8 cellular contexts compared by ENCODE assay signal in the genomic region with DNA sequence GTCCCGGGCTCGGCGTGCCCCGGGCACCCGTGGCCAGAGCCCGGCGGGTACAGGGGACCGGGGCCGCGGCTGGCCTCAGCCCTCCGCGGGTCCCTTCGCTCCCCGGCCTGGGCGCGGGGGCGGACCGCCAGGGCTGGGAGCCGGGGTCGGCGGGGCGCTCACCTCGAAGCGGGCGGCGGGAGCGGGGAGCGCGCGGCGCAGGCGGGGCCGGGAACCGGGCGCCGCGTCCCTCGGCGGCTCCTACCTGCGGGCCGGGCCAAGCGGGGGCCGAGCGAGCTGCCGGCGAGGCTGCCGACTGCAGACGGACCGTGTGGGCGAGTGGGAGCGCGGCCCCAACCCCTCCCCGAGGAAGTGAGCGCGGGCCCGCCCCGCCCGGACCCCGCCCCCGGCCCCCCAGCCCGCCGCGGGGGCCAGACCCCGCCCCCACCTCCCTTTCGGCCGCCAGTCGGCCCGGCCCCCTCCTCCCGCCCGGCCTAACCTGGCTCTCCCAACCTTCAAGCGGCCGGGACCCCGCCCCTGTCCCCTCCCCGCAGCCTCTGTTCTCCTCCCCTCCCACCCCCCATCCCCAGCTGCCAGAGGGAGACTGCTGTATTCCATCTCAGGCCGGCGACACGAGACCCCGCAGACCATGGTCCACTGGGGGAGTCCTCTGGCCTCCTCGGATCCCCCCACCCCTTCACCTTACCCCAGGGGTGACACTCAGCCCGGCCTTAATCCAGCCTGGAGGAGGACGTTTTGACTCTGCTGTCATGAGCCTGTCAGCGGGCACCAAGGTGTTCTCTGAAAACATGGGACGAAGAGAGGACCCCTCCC. TPM values are rescaled to one million over a fixed set of nuclear protein-coding genes. Genes with fewer than 3 reads are reported as not detected.
DNase-seq lines count a peak whose midpoint lies in the region; ATAC-seq and TF ChIP-seq lines count a peak whose summit lies in the region.

A gene with protein sequence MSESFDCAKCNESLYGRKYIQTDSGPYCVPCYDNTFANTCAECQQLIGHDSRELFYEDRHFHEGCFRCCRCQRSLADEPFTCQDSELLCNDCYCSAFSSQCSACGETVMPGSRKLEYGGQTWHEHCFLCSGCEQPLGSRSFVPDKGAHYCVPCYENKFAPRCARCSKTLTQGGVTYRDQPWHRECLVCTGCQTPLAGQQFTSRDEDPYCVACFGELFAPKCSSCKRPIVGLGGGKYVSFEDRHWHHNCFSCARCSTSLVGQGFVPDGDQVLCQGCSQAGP (minus strand): TSS at position 320 of the 813 bp plus-strand sequence. CDS start 6,102 bp downstream, outside the sequence.

- peak within 1 kb of the TSS; percentile 94 for H3K4me2 ChIP-seq in PC-9
- H3K4me2 ChIP-seq in trophoblast cell (ENCODE audit: low read length) = peak within 1 kb of the TSS; percentile 80

- in situ Hi-C loops in HAP-1 (cut with MboI; ENCODE audit: low sequenced_read_pairs) = no loop called here

- H3K9me3 Mint-ChIP-seq in activated naive CD8-positive, alpha-beta T cell (ENCODE audit: low read depth) = no peaks in the 10 kb centered on the region

- H3K4me3 Mint-ChIP-seq in activated naive CD8-positive, alpha-beta T cell = peak within 1 kb of the TSS; percentile 93

- H3K4me1 ChIP-seq in HAP-1 (peaks cover 6% of the 10 kb centered on the region; the same call in 1 of the 2 replicates), PC-9 (replicated peaks; ENCODE audit: insufficient read depth) (peaks cover 24% of the 10 kb centered on the region), cardiac muscle cell (ENCODE audit: low read depth) (peaks cover 39% of the 10 kb centered on the region), trophoblast cell (ENCODE audit: control insufficient read depth in 1 of 2, insufficient read depth in 2 of 2, low read length in 2 of 2) (peaks cover 28 to 33% of the 10 kb centered on the region in 2 experiments)

- H3K9me3 ChIP-seq in HAP-1 = no peaks in the 10 kb centered on the region
- H3K9me3 ChIP-seq in PC-9 (ENCODE audit: insufficient read depth, low read depth) = no peaks in the 10 kb centered on the region
- H3K9me3 ChIP-seq in cardiac muscle cell (ENCODE audit: low read depth) = no peaks in the 10 kb centered on the region
- no peaks in the 10 kb centered on the region for H3K9me3 ChIP-seq in trophoblast cell (ENCODE audit: insufficient read depth, low read depth, low read length)

- peak within 1 kb of the TSS; percentile 99 for H3K4ac ChIP-seq in trophoblast cell (ENCODE audit: low read depth, low read length)

- H4K20me1 ChIP-seq in PC-9 (ENCODE audit: insufficient read depth) = no peaks in the 10 kb centered on the region

- intact Hi-C loops in PC-9 (cut with micrococcal nuclease; ENCODE audit: unreplicated experiment) = no loop called here

- no peaks in the 10 kb centered on the region for H3K27me3 Mint-ChIP-seq in activated naive CD8-positive, alpha-beta T cell

- H3K79me2 ChIP-seq in PC-9 (ENCODE audit: low read depth) (peaks cover 19% of the 10 kb centered on the region), trophoblast cell (ENCODE audit: control insufficient read depth, insufficient read depth, low read length, poor library complexity) (peaks cover 29% of the 10 kb centered on the region)

- peak within 1 kb of the TSS; percentile 82 for H4K12ac ChIP-seq in trophoblast cell (ENCODE audit: low read depth, low read length)

- no peaks in the 10 kb centered on the region for H3K36me3 ChIP-seq in HAP-1 (replicated peaks)
- H3K36me3 ChIP-seq in PC-9 (ENCODE audit: low read depth) = no peaks in the 10 kb centered on the region
- H3K36me3 ChIP-seq in cardiac muscle cell = no peaks in the 10 kb centered on the region
- no peaks in the 10 kb centered on the region for H3K36me3 ChIP-seq in trophoblast cell (ENCODE audit: control insufficient read depth in 1 of 2, insufficient read depth in 2 of 2, low read length in 2 of 2)

- BruUV-seq in PC-9 (replicated peaks; lab: Mats Ljungman, UMichigan) = no TSS peak

- H3K4me3 ChIP-seq in HAP-1 (peak within 1 kb of the TSS; percentile 52), PC-9 (peak within 1 kb of the TSS; percentile 68), cardiac muscle cell (peak within 1 kb of the TSS; percentile 88), trophoblast cell (ENCODE audit: low read depth, low read length) (peak within 1 kb of the TSS; percentile 89)

- H3K36me3 Mint-ChIP-seq in activated naive CD8-positive, alpha-beta T cell = peaks cover 2% of the 10 kb centered on the region

- H3K27ac ChIP-seq in C4-2B (peak within 1 kb of the TSS; percentile 32), PC-9 (no peak within 1 kb of the TSS), cardiac muscle cell (peak within 1 kb of the TSS; percentile 84), trophoblast cell (ENCODE audit: low read depth, low read length) (peak within 1 kb of the TSS; percentile 59)

- TF ChIP-seq CTCF in C4-2B (conservative IDR thresholded peaks at IDR 0.05) (no peak), PC-9 (conservative IDR thresholded peaks at IDR 0.05) (no peak), cardiac muscle cell (IDR thresholded peaks at IDR 0.05; ENCODE audit: low read depth, low read length) (no peak)

- peak within 1 kb of the TSS; percentile 96 for H3K14ac ChIP-seq in trophoblast cell (ENCODE audit: low read length)

- H3K23ac ChIP-seq in trophoblast cell (ENCODE audit: low read length) = no peak within 1 kb of the TSS

- no peak for ATAC-seq in GM19467 (IDR thresholded peaks at IDR 0.05; ENCODE audit: unreplicated experiment)

- H2BK120ac ChIP-seq in trophoblast cell (ENCODE audit: insufficient read depth, low read length, poor library complexity) = peak within 1 kb of the TSS; percentile 83

- peak within 1 kb of the TSS; percentile 95 for H4K91ac ChIP-seq in trophoblast cell (ENCODE audit: low read depth, low read length)

- H3K4me1 Mint-ChIP-seq in activated naive CD8-positive, alpha-beta T cell (ENCODE audit: low read depth) = peaks cover 44% of the 10 kb centered on the region

- WGBS in trophoblast cell (ENCODE audit: extremely low coverage, insufficient coverage, insufficient read length) = no CpG with 5 or more reads among the region's 83 CpGs

- CTCF ChIA-PET in PC-9 (lab: Charles Lee) = interaction anchor here (0.8 kb wide), 1 partner anchor 490 kb away, joined by 3 read pairs; no protein-coding TSS in a partner anchor

- H2BK5ac ChIP-seq in trophoblast cell (ENCODE audit: low read depth, low read length, poor library complexity) = peak within 1 kb of the TSS; percentile 95

- H4K8ac ChIP-seq in trophoblast cell (ENCODE audit: low read depth, low read length) = peak within 1 kb of the TSS; percentile 68

- DNase-seq in HAP-1 (ENCODE audit: low spot score in 2 of 2) (peak; percentile 69 to 91), PC-9 (peak in 1 of 2 experiments; percentile 76), cardiac muscle cell (ENCODE audit: low read depth in 1 of 2, low spot score in 1 of 2) (peak; percentile 82 to 90), trophoblast cell (peak; percentile 37 to 57), amniotic stem cell (lab: John Stamatoyannopoulos, UW) (no peak)

- POLR2A ChIA-PET in PC-9 (lab: Charles Lee; ENCODE audit: unreplicated experiment) = no interaction called here

- no peaks in the 10 kb centered on the region for H3K27me3 ChIP-seq in HAP-1 (ENCODE audit: low read depth)
- no peaks in the 10 kb centered on the region for H3K27me3 ChIP-seq in PC-9 (ENCODE audit: insufficient read depth, low read depth)
- no peaks in the 10 kb centered on the region for H3K27me3 ChIP-seq in cardiac muscle cell
- no peaks in the 10 kb centered on the region for H3K27me3 ChIP-seq in trophoblast cell (ENCODE audit: insufficient read depth, low read length)

- peak within 1 kb of the TSS; percentile 80 for H2BK12ac ChIP-seq in trophoblast cell (ENCODE audit: low read length)

- H3K79me1 ChIP-seq in trophoblast cell (ENCODE audit: low read length) = peaks cover 27% of the 10 kb centered on the region

- peak within 1 kb of the TSS; percentile 31 for H2AK5ac ChIP-seq in trophoblast cell (ENCODE audit: low read length)

- peak within 1 kb of the TSS; percentile 82 for H3K9ac ChIP-seq in trophoblast cell (ENCODE audit: low read length)

- H3K9me2 ChIP-seq in PC-9 (ENCODE audit: insufficient read depth) = no peaks in the 10 kb centered on the region

- H2AFZ ChIP-seq in PC-9 = peak within 1 kb of the TSS; percentile 77
- peak within 1 kb of the TSS; percentile 81 for H2AFZ ChIP-seq in trophoblast cell (ENCODE audit: insufficient read depth, low read length, poor library complexity)

- peak within 1 kb of the TSS; percentile 86 for H3K27ac Mint-ChIP-seq in activated naive CD8-positive, alpha-beta T cell

- peaks cover 9% of the 10 kb centered on the region; the same call in 1 of the 2 replicates for H3F3A ChIP-seq in PC-9 (ENCODE audit: insufficient read depth, low read depth)

- peak within 1 kb of the TSS; percentile 96 for H3K18ac ChIP-seq in trophoblast cell (ENCODE audit: low read length)

RNA-seq across cellular contexts. Expression of the gene that starts here (rescaled TPM):
- total RNA-seq in PC-9 (2021) (26.2 and 29.8 TPM in 2 replicates), cardiac muscle cell (27.5 and 47.4 TPM in 2 replicates)
- 33.0 and 38.6 TPM in 2 replicates for polyA plus RNA-seq in cardiac muscle cell
- polyA plus RNA-seq in trophoblast cell (2013) = 56.9 and 57.3 TPM in 2 replicates
